Comparison of ENCODE assay signal across 11 cellular contexts in genomic region chr2:68237976-68238580, GRCh38. TPM values are rescaled to one million over a fixed set of nuclear protein-coding genes. Genes with fewer than 3 reads are reported as not detected.
DNase-seq lines count a peak whose midpoint lies in the region; ATAC-seq and TF ChIP-seq lines count a peak whose summit lies in the region.
"Had no signal": no experiment of that assay in that cellular context is flagged by ENCODE, and none has a peak within 500 bp of the region (broad histone marks: within the 10 kb centered on the region; RNA-seq: fewer than 3 reads in every experiment).

No MANE protein-coding gene starts in this region.

- H3K27ac ChIP-seq in cardiac muscle cell (peak overlapping the region; percentile 44), right cardiac atrium (ENCODE audit: low read length) (no peak overlapping the region), subcutaneous abdominal adipose tissue (ENCODE audit: low read depth, low read length) (peak overlapping the region; percentile 74)

- WGBS in right cardiac atrium: 46% methylated on average over 4 of the region's 4 CpGs

- peak in 1 of 2 donors; percentile 46 for DNase-seq in cardiac muscle cell (ENCODE audit: low read depth in 1 of 2, low spot score in 1 of 2)
- DNase-seq in right cardiac atrium: no peak
- no peak for DNase-seq in WTC11 (ENCODE audit: low spot score)
- peak; percentile 14 for DNase-seq in medulla oblongata (ENCODE audit: extremely low spot score)
- DNase-seq in sciatic nerve (ENCODE audit: low spot score): no peak
- DNase-seq in stimulated activated CD4-positive, alpha-beta T cell treated with anti-CD3 and anti-CD28 coated beads, Interleukin-15, amount 100 ng/mL, for 24 hours: no peak
- DNase-seq in CD1c-positive myeloid dendritic cell (ENCODE audit: extremely low spot score): no peak
- DNase-seq: NCI-H1092 treated with DMSO at 0.1 percent for 48 hours, NCI-H524, posterior cingulate gyrus had no signal

- POLR2A ChIA-PET in WTC11 (lab: Charles Lee): no interaction called here

- no peaks in the 10 kb centered on the region for H3K9me3 Mint-ChIP-seq in WTC11

- H3K36me3 ChIP-seq in cardiac muscle cell (no peaks in the 10 kb centered on the region), subcutaneous abdominal adipose tissue (ENCODE audit: control insufficient read depth in 5 of 5, insufficient read depth in 5 of 5, low read length in 5 of 5) (peaks cover 0 to 2% (median 0%) of the 10 kb centered on the region in 5 donors)

- H3K4me3 ChIP-seq in cardiac muscle cell (no peak overlapping the region), right cardiac atrium (ENCODE audit: low read length) (no peak overlapping the region), subcutaneous abdominal adipose tissue (ENCODE audit: low read depth in 1 of 5, low read length in 5 of 5) (no peak overlapping the region)

- H3K36me3 Mint-ChIP-seq in WTC11: no peaks in the 10 kb centered on the region

- TF ChIP-seq CTCF in cardiac muscle cell (IDR thresholded peaks at IDR 0.05; ENCODE audit: low read depth, low read length) (no peak), WTC11 (IDR thresholded peaks at IDR 0.05) (no peak)

- peak overlapping the region in 1 of 5 donors; percentile 24 for H3K9ac ChIP-seq in subcutaneous abdominal adipose tissue (ENCODE audit: low read length in 5 of 5)

- peaks cover 29% of the 10 kb centered on the region for H3K4me1 ChIP-seq in cardiac muscle cell (ENCODE audit: low read depth)
- peaks cover 5% of the 10 kb centered on the region for H3K4me1 ChIP-seq in right cardiac atrium (ENCODE audit: control insufficient read depth, insufficient read depth, low read length)
- peaks cover 0 to 74% (median 51%) of the 10 kb centered on the region in 5 donors for H3K4me1 ChIP-seq in subcutaneous abdominal adipose tissue (ENCODE audit: control insufficient read depth in 5 of 5, insufficient read depth in 5 of 5, low read length in 5 of 5)

- H3K9me3 ChIP-seq in cardiac muscle cell (ENCODE audit: low read depth): no peaks in the 10 kb centered on the region
- H3K9me3 ChIP-seq in right cardiac atrium (ENCODE audit: control insufficient read depth, low read length): no peaks in the 10 kb centered on the region
- no peaks in the 10 kb centered on the region for H3K9me3 ChIP-seq in subcutaneous abdominal adipose tissue (ENCODE audit: control insufficient read depth in 5 of 5, low read length in 5 of 5)

- intact Hi-C loops in right cardiac atrium (cut with DNase I): no loop called here
- intact Hi-C loops in sciatic nerve (cut with DNase I): no loop called here

- peaks cover 58% of the 10 kb centered on the region for H3K4me1 Mint-ChIP-seq in WTC11

- CTCF ChIA-PET in WTC11 (lab: Charles Lee): no interaction called here

- H3K27me3 ChIP-seq in cardiac muscle cell: no peaks in the 10 kb centered on the region
- no peaks in the 10 kb centered on the region for H3K27me3 ChIP-seq in right cardiac atrium (ENCODE audit: control insufficient read depth, insufficient read depth)
- no peaks in the 10 kb centered on the region for H3K27me3 ChIP-seq in subcutaneous abdominal adipose tissue (ENCODE audit: control insufficient read depth in 5 of 5, insufficient read depth in 4 of 5, low read length in 5 of 5)

- no peak for ATAC-seq in right cardiac atrium
- ATAC-seq in WTC11: no peak
- no peak for ATAC-seq in sciatic nerve

- H3K4me3 Mint-ChIP-seq in WTC11: no peak overlapping the region

- no peaks in the 10 kb centered on the region for H3K27me3 Mint-ChIP-seq in WTC11 (ENCODE audit: low read depth)

- peak overlapping the region; percentile 50 for H3K27ac Mint-ChIP-seq in WTC11

TF ChIP-seq in WTC11, 78 proteins besides CTCF, POLR2A, EP300 and RAD21:
- TF ChIP-seq E2F1 (CRISPR knock-in tag; IDR thresholded peaks at IDR 0.05): no peak

RNA-seq across cellular contexts. Expression of gene PPP3R1, which starts 14.3 kb away (rescaled TPM):
- total RNA-seq in cardiac muscle cell (16.3 and 17.0 TPM in 2 replicates), right cardiac atrium (10 to 100 TPM; 37.9 to 46.2 (median 42.9) TPM), WTC11 (2021) (53.7 to 61.4 TPM (median 54.3 TPM) in 3 replicates), sciatic nerve (64.0 TPM)
- polyA plus RNA-seq in cardiac muscle cell (2.3 and 4.4 TPM in 2 replicates), right cardiac atrium (21.4 TPM)
